ENCODE assay signal across 10 cellular contexts in genomic region chr19:17471410-17472125, GRCh38. TPM values are rescaled to one million over a fixed set of nuclear protein-coding genes. Genes with fewer than 3 reads are reported as not detected.
A peak's percentile ranks its signal among the peaks of the same experiment; 100 is the strongest.
DNase-seq lines count a peak whose midpoint lies in the region; TF ChIP-seq lines count a peak whose summit lies in the region.
"Had no signal": no experiment of that assay in that cellular context is flagged by ENCODE, and none has a peak within 500 bp of the region (broad histone marks: within the 10 kb centered on the region; RNA-seq: fewer than 3 reads in every experiment).

No MANE protein-coding gene starts in this region.

- no peak for TF ChIP-seq CTCF in suprapubic skin (IDR thresholded peaks at IDR 0.05)

- DNase-seq in activated T-cell treated with anti-CD3 and anti-CD28 coated beads, Interleukin-2, amount 50 U/mL, for 24 hours = no peak
- no peak for DNase-seq in activated T-cell treated with anti-CD3 and anti-CD28 coated beads, Interleukin-2, amount 50 U/mL, for 48 hours
- DNase-seq in activated naive CD8-positive, alpha-beta T cell treated with anti-CD3 and anti-CD28 coated beads for 36 hours = no peak
- DNase-seq in suprapubic skin (ENCODE audit: low spot score in 2 of 2) (no peak), HUDEP-2 (lab: John Stamatoyannopoulos, UW; ENCODE audit: unreplicated experiment in 76 of 76) (no peak), KBM-7 (no peak), inferior parietal cortex (ENCODE audit: extremely low spot score) (no peak)
- DNase-seq: DMS153 had no signal

- H3K4me3 ChIP-seq in iPS-20b (ENCODE audit: low read length) = peak overlapping the region; percentile 92
- peak overlapping the region; percentile 74 for H3K4me3 ChIP-seq in suprapubic skin

- H3K27me3 ChIP-seq in iPS-20b (ENCODE audit: insufficient read depth, low read length) = peaks cover 32% of the 10 kb centered on the region
- H3K27me3 ChIP-seq in suprapubic skin = no peaks in the 10 kb centered on the region

- H3K27me3 Mint-ChIP-seq in activated T-cell treated with anti-CD3 and anti-CD28 coated beads, Interleukin-2, amount 50 U/mL, for 24 hours = no peaks in the 10 kb centered on the region
- H3K27me3 Mint-ChIP-seq in activated naive CD8-positive, alpha-beta T cell treated with anti-CD3 and anti-CD28 coated beads for 36 hours = no peaks in the 10 kb centered on the region

- peak overlapping the region; percentile 80 for H3K4me3 Mint-ChIP-seq in activated T-cell treated with anti-CD3 and anti-CD28 coated beads, Interleukin-2, amount 50 U/mL, for 24 hours
- peak overlapping the region; percentile 85 for H3K4me3 Mint-ChIP-seq in activated naive CD8-positive, alpha-beta T cell treated with anti-CD3 and anti-CD28 coated beads for 36 hours

- H3K9me3 Mint-ChIP-seq in activated T-cell treated with anti-CD3 and anti-CD28 coated beads, Interleukin-2, amount 50 U/mL, for 24 hours = no peaks in the 10 kb centered on the region
- no peaks in the 10 kb centered on the region for H3K9me3 Mint-ChIP-seq in activated naive CD8-positive, alpha-beta T cell treated with anti-CD3 and anti-CD28 coated beads for 36 hours

- no peaks in the 10 kb centered on the region for H3K36me3 ChIP-seq in iPS-20b (ENCODE audit: insufficient read depth, low read depth, low read length)
- H3K36me3 ChIP-seq in suprapubic skin = no peaks in the 10 kb centered on the region

- TF ChIP-seq POLR2A in suprapubic skin (IDR thresholded peaks at IDR 0.05) = no peak

- no peak for TF ChIP-seq EP300 in suprapubic skin (IDR thresholded peaks at IDR 0.05)

- in situ Hi-C loops in KBM-7 (cut with MboI; ENCODE audit: low pct_unique_long_range_greater_than_20kb, low sequenced_read_pairs) = no loop called here

- H3K4me1 ChIP-seq in iPS-20b (ENCODE audit: insufficient read depth, low read length) (peaks cover 7% of the 10 kb centered on the region; the same call in 1 of the 2 replicates), suprapubic skin (peaks cover 54% of the 10 kb centered on the region)

- H3K36me3 Mint-ChIP-seq in activated T-cell treated with anti-CD3 and anti-CD28 coated beads, Interleukin-2, amount 50 U/mL, for 24 hours (ENCODE audit: low read depth) = no peaks in the 10 kb centered on the region
- no peaks in the 10 kb centered on the region for H3K36me3 Mint-ChIP-seq in activated naive CD8-positive, alpha-beta T cell treated with anti-CD3 and anti-CD28 coated beads for 36 hours

- H3K9me3 ChIP-seq in iPS-20b (ENCODE audit: insufficient read depth, low read depth, low read length) = no peaks in the 10 kb centered on the region
- no peaks in the 10 kb centered on the region for H3K9me3 ChIP-seq in suprapubic skin

- peak overlapping the region; percentile 68; the same call in 1 of the 2 replicates for H3K9ac ChIP-seq in iPS-20b (ENCODE audit: low read depth, low read length)

- no peak overlapping the region for H3K27ac Mint-ChIP-seq in activated T-cell treated with anti-CD3 and anti-CD28 coated beads, Interleukin-2, amount 50 U/mL, for 24 hours
- no peak overlapping the region for H3K27ac Mint-ChIP-seq in activated naive CD8-positive, alpha-beta T cell treated with anti-CD3 and anti-CD28 coated beads for 36 hours

- H3K4me1 Mint-ChIP-seq in activated T-cell treated with anti-CD3 and anti-CD28 coated beads, Interleukin-2, amount 50 U/mL, for 24 hours (ENCODE audit: low read depth) = peaks cover 28% of the 10 kb centered on the region
- H3K4me1 Mint-ChIP-seq in activated naive CD8-positive, alpha-beta T cell treated with anti-CD3 and anti-CD28 coated beads for 36 hours = peaks cover 29% of the 10 kb centered on the region

- no peak overlapping the region for H3K27ac ChIP-seq in iPS-20b (ENCODE audit: low read length)
- H3K27ac ChIP-seq in suprapubic skin = peak overlapping the region; percentile 83

- 51% methylated on average over 12 of the region's 12 CpGs for WGBS in suprapubic skin

RNA-seq across cellular contexts. Expression of gene SLC27A1, which starts 1.2 kb away (rescaled TPM):
- 1 to 10 TPM; 2.6 to 2.8 TPM for total RNA-seq in activated naive CD8-positive, alpha-beta T cell treated with anti-CD3 and anti-CD28 coated beads for 36 hours
- 10 to 100 TPM; 25.3 to 53.4 (median 39.5) TPM for total RNA-seq in suprapubic skin

RNA-seq across cellular contexts. Expression of gene NXNL1, which starts 10.8 kb away (rescaled TPM):
- total RNA-seq in activated naive CD8-positive, alpha-beta T cell treated with anti-CD3 and anti-CD28 coated beads for 36 hours = not detected
- total RNA-seq in suprapubic skin = not detected
- total RNA-seq: frontal cortex had no signal

RNA-seq across cellular contexts. Expression of gene TMEM221, which starts 23.1 kb away (rescaled TPM):
- not detected for total RNA-seq in activated naive CD8-positive, alpha-beta T cell treated with anti-CD3 and anti-CD28 coated beads for 36 hours
- 1 to 10 TPM in 1 of 4 donors, under 1 TPM in 2, not detected in 1; 0.39 to 1.2 (median 0.68) TPM for total RNA-seq in suprapubic skin

RNA-seq across cellular contexts. Expression of gene PGLS, which starts 39.9 kb away (rescaled TPM):
- total RNA-seq in activated naive CD8-positive, alpha-beta T cell treated with anti-CD3 and anti-CD28 coated beads for 36 hours = 10 to 100 TPM; 55.0 to 58.4 TPM
- 100 to 1,000 TPM in 1 of 4 donors, 10 to 100 TPM in 3; 58.0 to 108 (median 92.9) TPM for total RNA-seq in suprapubic skin

RNA-seq across cellular contexts. Expression of gene MVB12A, which starts 51.7 kb away (rescaled TPM):
- total RNA-seq in activated naive CD8-positive, alpha-beta T cell treated with anti-CD3 and anti-CD28 coated beads for 36 hours = 10 to 100 TPM; 26.4 to 27.4 TPM
- 10 to 100 TPM; 44.2 to 71.3 (median 60.5) TPM for total RNA-seq in suprapubic skin

Comparison
In these comparisons a context has a peak if more than half of its experiments do, and no peak if none do; other contexts are left out.
1. RNA of gene SLC27A1, which starts 1.2 kb away (total RNA-seq): 25.3 to 53.4 TPM in suprapubic skin; 2.6 to 2.8 TPM in activated naive CD8-positive, alpha-beta T cell treated with anti-CD3 and anti-CD28 coated beads for 36 hours; every median in the first group is over 4 times any median in the second.